In the genomic region with DNA sequence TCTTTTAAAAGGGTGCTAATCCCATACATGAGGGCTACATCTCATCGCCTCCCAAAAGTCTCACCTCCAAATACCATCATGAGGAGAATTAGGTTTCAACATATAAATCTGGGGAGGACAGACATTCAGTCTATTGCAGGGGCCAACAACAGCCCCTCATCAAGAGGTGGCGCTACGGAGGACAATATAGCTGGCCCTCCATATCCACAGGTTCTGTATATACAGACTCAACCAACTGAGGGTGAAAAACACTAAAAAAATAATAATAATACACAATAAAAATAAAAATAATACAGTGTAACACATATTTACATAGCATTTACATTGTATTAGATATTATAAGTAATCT, we compare ENCODE assay signal across 11 cellular contexts. TPM values are rescaled to one million over a fixed set of nuclear protein-coding genes. Genes with fewer than 3 reads are reported as not detected.
A peak's percentile ranks its signal among the peaks of the same experiment; 100 is the strongest.
DNase-seq lines count a peak whose midpoint lies in the region; ATAC-seq, FAIRE-seq and TF ChIP-seq lines count a peak whose summit lies in the region.
"Had no signal": no experiment of that assay in that cellular context is flagged by ENCODE, and none has a peak within 500 bp of the region (broad histone marks: within the 10 kb centered on the region; RNA-seq: fewer than 3 reads in every experiment).

No MANE protein-coding gene starts in this region.

- H3K4me3 ChIP-seq in H1 (ENCODE audit: extremely low read depth in 1 of 4, insufficient read depth in 2 of 4, low read depth in 3 of 4, low read length in 4 of 4) (no peak overlapping the region), vagina (no peak overlapping the region)
- H3K4me3 ChIP-seq: pancreas had no signal

- H3K27ac Mint-ChIP-seq in activated CD8-positive, alpha-beta memory T cell treated with anti-CD3 and anti-CD28 coated beads, Interleukin-2, amount 10 ng/mL, durations not matched to agents 7 days and 5 days = peak overlapping the region; percentile 96
- peak overlapping the region; percentile 86 for H3K27ac Mint-ChIP-seq in stimulated activated memory B cell treated with anti-CD40 and anti-IgM and Interleukin-4, amounts not matched to agents 10 μg/mL and 1 μg/mL and 100 μg/mL, for 72 hours

- no peaks in the 10 kb centered on the region for H3K36me3 Mint-ChIP-seq in activated CD8-positive, alpha-beta memory T cell treated with anti-CD3 and anti-CD28 coated beads, Interleukin-2, amount 10 ng/mL, durations not matched to agents 7 days and 5 days
- no peaks in the 10 kb centered on the region for H3K36me3 Mint-ChIP-seq in stimulated activated memory B cell treated with anti-CD40 and anti-IgM and Interleukin-4, amounts not matched to agents 10 μg/mL and 1 μg/mL and 100 μg/mL, for 72 hours

- intact Hi-C loops in vagina (cut with DNase I) = no loop called here

- H3K9me3 ChIP-seq in H1 (ENCODE audit: insufficient read depth in 2 of 2, low read depth in 1 of 2, low read length in 1 of 2) = no peaks in the 10 kb centered on the region
- H3K9me3 ChIP-seq in vagina = no peaks in the 10 kb centered on the region
- H3K9me3 ChIP-seq: pancreas had no signal

- H3K9ac ChIP-seq in H1 (replicated peaks in 1 of 4; ENCODE audit: extremely low read depth in 1 of 4, low read depth in 3 of 4, low read length in 3 of 4) = no peak overlapping the region

- H3K36me3 ChIP-seq in H1 (ENCODE audit: control insufficient read depth in 2 of 4, insufficient read depth in 4 of 4, low read length in 3 of 4) (no peaks in the 10 kb centered on the region), vagina (no peaks in the 10 kb centered on the region)
- H3K36me3 ChIP-seq: pancreas had no signal

- peak; percentile 17 to 49 (median 44) for TF ChIP-seq CTCF in H1 (IDR thresholded peaks at IDR 0.05; ENCODE audit: control extremely low read depth in 1 of 3, insufficient read depth in 1 of 3, low read depth in 1 of 3, low read length in 3 of 3)
- TF ChIP-seq CTCF in vagina (IDR thresholded peaks at IDR 0.05) = no peak

- no peaks in the 10 kb centered on the region for H3K9me3 Mint-ChIP-seq in activated CD8-positive, alpha-beta memory T cell treated with anti-CD3 and anti-CD28 coated beads, Interleukin-2, amount 10 ng/mL, durations not matched to agents 7 days and 5 days (ENCODE audit: low read depth)
- H3K9me3 Mint-ChIP-seq in stimulated activated memory B cell treated with anti-CD40 and anti-IgM and Interleukin-4, amounts not matched to agents 10 μg/mL and 1 μg/mL and 100 μg/mL, for 72 hours = no peaks in the 10 kb centered on the region

- no peak for DNase-seq in activated CD8-positive, alpha-beta memory T cell treated with anti-CD3 and anti-CD28 coated beads, Interleukin-2, amount 10 ng/mL, durations not matched to agents 7 days and 5 days
- no peak for DNase-seq in activated CD8-positive, alpha-beta memory T cell treated with anti-CD3 and anti-CD28 coated beads for 24 hours
- DNase-seq in NCI-H1694 treated with DMSO at 0.1 percent for 48 hours (lab: John Stamatoyannopoulos, UW) (peak; percentile 49), H1 (ENCODE audit: low read depth in 1 of 2, low spot score in 2 of 2) (no peak), NOMO-1 treated with dmso at 0.1 percent for 144 hours (lab: John Stamatoyannopoulos, UW; ENCODE audit: unreplicated experiment) (no peak), NCI-H1436 (lab: John Stamatoyannopoulos, UW) (no peak), vagina (ENCODE audit: extremely low spot score in 2 of 2) (no peak)
- DNase-seq: KG1, pancreas had no signal

- CTCF ChIA-PET in activated CD8-positive, alpha-beta memory T cell treated with anti-CD3 and anti-CD28 coated beads, Interleukin-2, amount 10 ng/mL, durations not matched to agents 7 days and 5 days (lab: Charles Lee) = interaction anchor here (1.1 to 13.8 kb wide), 10 partner anchors 11 to 90 kb away, joined by 3 to 179 read pairs (median 4); a partner anchor contains a TSS
- CTCF ChIA-PET in H1 (lab: Charles Lee; ENCODE audit: partially characterized antibody) = interaction anchor here (0.7 to 2.7 kb wide), 13 partner anchors 9 to 89 kb away, joined by 3 to 11 read pairs (median 3); a partner anchor contains a TSS

- no peak for ATAC-seq in activated CD8-positive, alpha-beta memory T cell treated with anti-CD3 and anti-CD28 coated beads, Interleukin-2, amount 10 ng/mL, durations not matched to agents 7 days and 5 days
- no peak for ATAC-seq in stimulated activated memory B cell treated with anti-CD40 and anti-IgM and Interleukin-4, amounts not matched to agents 10 μg/mL and 1 μg/mL and 100 μg/mL, for 72 hours

- no peak overlapping the region for H2BK120ac ChIP-seq in H1 (replicated peaks; ENCODE audit: low read depth, low read length)

- H3K4me2 ChIP-seq in H1 (ENCODE audit: insufficient read depth in 1 of 2, low read depth in 2 of 2, low read length in 2 of 2) = no peak overlapping the region

- H3K4me3 Mint-ChIP-seq in activated CD8-positive, alpha-beta memory T cell treated with anti-CD3 and anti-CD28 coated beads, Interleukin-2, amount 10 ng/mL, durations not matched to agents 7 days and 5 days = peak overlapping the region; percentile 65
- H3K4me3 Mint-ChIP-seq in stimulated activated memory B cell treated with anti-CD40 and anti-IgM and Interleukin-4, amounts not matched to agents 10 μg/mL and 1 μg/mL and 100 μg/mL, for 72 hours = no peak overlapping the region

- TF ChIP-seq RAD21 in H1 (IDR thresholded peaks at IDR 0.05 in 1 of 2, conservative IDR thresholded peaks at IDR 0.05 in 1 of 2; ENCODE audit: low read depth in 2 of 2, low read length in 2 of 2) = peak; percentile 23 to 35; a peak in 3 of 4 replicates

- no peak for FAIRE-seq in H1 (lab: Jason Lieb, UNC)
- FAIRE-seq: G401.6, pancreas had no signal

- H4K20me1 ChIP-seq in H1 (replicated peaks in 1 of 2; ENCODE audit: control insufficient read depth in 1 of 2, insufficient read depth in 2 of 2, low read length in 2 of 2) = no peaks in the 10 kb centered on the region

- H2BK15ac ChIP-seq in H1 (ENCODE audit: low read length) = no peak overlapping the region

- H2AFZ ChIP-seq in H1 (ENCODE audit: low read length) = no peak overlapping the region

- POLR2A ChIA-PET in H1 (lab: Charles Lee; ENCODE audit: partially characterized antibody) = interaction anchor here (1.2 kb wide), 1 partner anchor 68 kb away, joined by 3 read pairs; no protein-coding TSS in a partner anchor

- H3K27me3 Mint-ChIP-seq in activated CD8-positive, alpha-beta memory T cell treated with anti-CD3 and anti-CD28 coated beads, Interleukin-2, amount 10 ng/mL, durations not matched to agents 7 days and 5 days = no peaks in the 10 kb centered on the region
- H3K27me3 Mint-ChIP-seq in stimulated activated memory B cell treated with anti-CD40 and anti-IgM and Interleukin-4, amounts not matched to agents 10 μg/mL and 1 μg/mL and 100 μg/mL, for 72 hours = no peaks in the 10 kb centered on the region

- no peak overlapping the region for H4K5ac ChIP-seq in H1 (ENCODE audit: insufficient read length, low read depth, low read length)

- no peak overlapping the region for H2BK12ac ChIP-seq in H1 (ENCODE audit: low read depth, low read length)

- TF ChIP-seq POLR2A in H1 (IDR thresholded peaks at IDR 0.05; ENCODE audit: control extremely low read depth in 1 of 2, low read depth in 2 of 2, low read length in 2 of 2) (no peak), vagina (IDR thresholded peaks at IDR 0.05) (no peak)

- no peak overlapping the region for H2BK20ac ChIP-seq in H1 (ENCODE audit: low read length)

- H3K23ac ChIP-seq in H1 (ENCODE audit: insufficient read length) = no peak overlapping the region

- no peaks in the 10 kb centered on the region; the same call in 1 of the 2 replicates for H3K23me2 ChIP-seq in H1 (ENCODE audit: low read depth, low read length)

- no peak overlapping the region for H3K4ac ChIP-seq in H1 (replicated peaks; ENCODE audit: insufficient read length, low read depth, low read length)

- WGBS in H1 (ENCODE audit: extremely low coverage in 1 of 2, insufficient coverage in 1 of 2, insufficient read length in 1 of 2, insufficient replicate concordance in 2 of 2, low coverage in 1 of 2, low lambda C conversion rate in 2 of 2, missing lambda C conversion rate in 1 of 2), 2 experiments = 83% methylated on average over 3 of the region's 3 CpGs; no CpG with 5 or more reads in 1 of the 2 experiments

- H3K56ac ChIP-seq in H1 (replicated peaks; ENCODE audit: insufficient read length, low read depth, low read length) = no peak overlapping the region

- H3K4me1 Mint-ChIP-seq in activated CD8-positive, alpha-beta memory T cell treated with anti-CD3 and anti-CD28 coated beads, Interleukin-2, amount 10 ng/mL, durations not matched to agents 7 days and 5 days = peaks cover 88% of the 10 kb centered on the region
- peaks cover 39% of the 10 kb centered on the region for H3K4me1 Mint-ChIP-seq in stimulated activated memory B cell treated with anti-CD40 and anti-IgM and Interleukin-4, amounts not matched to agents 10 μg/mL and 1 μg/mL and 100 μg/mL, for 72 hours

- H3K27me3 ChIP-seq in H1 (replicated peaks in 1 of 4; ENCODE audit: control insufficient read depth in 3 of 4, extremely low read depth in 1 of 4, insufficient read depth in 3 of 4, low read length in 3 of 4) (no peaks in the 10 kb centered on the region), vagina (no peaks in the 10 kb centered on the region)
- H3K27me3 ChIP-seq: pancreas had no signal

- no peak overlapping the region for H2AK5ac ChIP-seq in H1 (ENCODE audit: low read depth, low read length)

- peaks cover 0 to 7% (median 3%) of the 10 kb centered on the region in 4 experiments; a peak in 4 of 7 replicates for H3K4me1 ChIP-seq in H1 (replicated peaks in 1 of 4; ENCODE audit: control insufficient read depth in 3 of 4, insufficient read depth in 4 of 4, low read length in 3 of 4)
- no peaks in the 10 kb centered on the region for H3K4me1 ChIP-seq in vagina

- H3K79me1 ChIP-seq in H1 (ENCODE audit: low read depth, low read length) = no peaks in the 10 kb centered on the region

- no peak overlapping the region for H2BK5ac ChIP-seq in H1 (ENCODE audit: low read depth, low read length)

- no peak overlapping the region for H3K18ac ChIP-seq in H1 (ENCODE audit: extremely low read depth, low read length)

- no peak overlapping the region for H4K8ac ChIP-seq in H1 (ENCODE audit: extremely low read depth, insufficient read depth, low read length)

- no peaks in the 10 kb centered on the region for H3K79me2 ChIP-seq in H1 (ENCODE audit: control insufficient read depth in 1 of 2, insufficient read depth in 2 of 2, low read length in 2 of 2)

- H3K27ac ChIP-seq in H1 (ENCODE audit: low read depth, low read length) = no peak overlapping the region
- H3K27ac ChIP-seq in vagina = no peak overlapping the region
- H3K27ac ChIP-seq: pancreas had no signal

- H4K91ac ChIP-seq in H1 (replicated peaks; ENCODE audit: insufficient read length, low read length) = no peak overlapping the region

- no peak for TF ChIP-seq EP300 in H1 (IDR thresholded peaks at IDR 0.05; ENCODE audit: borderline replicate concordance in 1 of 2, low read depth in 2 of 2, low read length in 2 of 2)

- no peak overlapping the region for H3K14ac ChIP-seq in H1 (ENCODE audit: insufficient read length)

RNA-seq across cellular contexts. Expression of a gene that starts 19.1 kb away (rescaled TPM):
- total RNA-seq in activated CD8-positive, alpha-beta memory T cell treated with anti-CD3 and anti-CD28 coated beads, Interleukin-2, amount 10 ng/mL, durations not matched to agents 7 days and 5 days = 10 to 100 TPM; 64.4 to 69.2 TPM
- total RNA-seq in H1 (2021; fragmentation: NEBNext Ultra II Directional; extraction: Animal tissue kit (Norgen Biotek cat#: 25700)) = 50.5 and 53.2 TPM in 2 replicates
- polyA plus RNA-seq in H1 (2011; rRNA removed) = 29.9 and 37.7 TPM in 2 replicates
- polyA plus RNA-seq in H1 (2011; cell fraction: cytosol; rRNA removed) = 23.8 TPM
- polyA plus RNA-seq in H1 (2011; cell fraction: nucleus; rRNA removed) = 55.3 TPM
- polyA plus RNA-seq in H1 (2012, experiment 1 of 2) = 16.2 to 23.3 TPM (median 21.8 TPM) in 4 replicates
- polyA plus RNA-seq in H1 (2012, experiment 2 of 2) = 0.85 TPM
- polyA plus RNA-seq in H1 (2013, experiment 1 of 2) = 24.9 TPM
- polyA plus RNA-seq in H1 (2013, experiment 2 of 2) = 25.6 TPM
- polyA minus RNA-seq in H1 (2011; rRNA and poly(A)+ RNA removed) = 150 and 181 TPM in 2 replicates
- 63.5 TPM for polyA minus RNA-seq in H1 (2011; cell fraction: cytosol; rRNA and poly(A)+ RNA removed)
- polyA minus RNA-seq in H1 (2011; cell fraction: nucleus; rRNA and poly(A)+ RNA removed) = 165 TPM
- total RNA-seq in vagina = 59.7 TPM

Comparison
In these comparisons a context has a peak if more than half of its experiments do, and no peak if none do; other contexts are left out.
1. CTCF ChIP-seq: peak in H1 (3 of 3); none in vagina (0 of 3).